In the genomic region with DNA sequence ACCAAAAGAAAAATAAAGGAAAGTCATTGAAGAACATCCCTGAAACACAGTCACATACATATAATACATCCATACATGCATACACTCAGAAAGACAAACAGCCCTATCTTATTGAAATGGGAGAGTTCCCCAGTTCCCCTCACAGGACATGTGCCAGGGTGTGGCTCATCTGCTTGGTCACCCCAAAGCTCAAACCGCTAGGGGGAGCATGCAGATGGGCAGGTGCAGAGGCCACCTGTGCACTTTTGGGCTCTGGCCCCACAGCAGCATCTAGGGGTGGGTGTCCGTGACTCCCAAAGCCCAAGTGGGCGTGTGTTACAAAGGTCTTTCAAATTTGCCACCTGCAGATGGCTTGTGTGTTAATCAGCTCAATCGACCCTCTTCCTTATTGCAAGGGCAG, we compare ENCODE assay signal across 9 cellular contexts.
DNase-seq lines count a peak whose midpoint lies in the region; ATAC-seq and TF ChIP-seq lines count a peak whose summit lies in the region.
"Had no signal": no experiment of that assay in that cellular context is flagged by ENCODE, and none has a peak within 500 bp of the region (broad histone marks: within the 10 kb centered on the region; RNA-seq: fewer than 3 reads in every experiment).

No MANE protein-coding gene starts in this region.

- H3K79me1 ChIP-seq in mesendoderm (ENCODE audit: low read length): no peaks in the 10 kb centered on the region

- intact Hi-C loops in uterus (cut with DNase I; ENCODE audit: low total_unique reads) (no loop called here), Right ventricle myocardium superior (cut with DNase I) (no loop called here)

- no peaks in the 10 kb centered on the region for H3K36me3 ChIP-seq in mesendoderm (ENCODE audit: control insufficient read depth, insufficient read depth, low read length)
- H3K36me3 ChIP-seq in uterus: no peaks in the 10 kb centered on the region

- no peaks in the 10 kb centered on the region for H3K79me2 ChIP-seq in mesendoderm (ENCODE audit: control insufficient read depth, insufficient read depth, low read length)

- TF ChIP-seq CTCF in GM10266 (IDR thresholded peaks at IDR 0.05; ENCODE audit: control insufficient read depth, insufficient read depth, low read depth, missing control alignments): peak; percentile 53
- no peak for TF ChIP-seq CTCF in uterus (IDR thresholded peaks at IDR 0.05)
- no peak for TF ChIP-seq CTCF in coronary artery (IDR thresholded peaks at IDR 0.05)

- no peak overlapping the region for H3K4me2 ChIP-seq in mesendoderm (ENCODE audit: low read length)

- no CpG with 5 or more reads among the region's 4 CpGs for WGBS in mesendoderm (ENCODE audit: extremely low coverage, insufficient coverage, low lambda C conversion rate)

- H3K9me3 ChIP-seq in uterus: no peaks in the 10 kb centered on the region

- H3K36me3 Mint-ChIP-seq in activated T-cell treated with anti-CD3 and anti-CD28 coated beads, Interleukin-2, amount 50 U/mL, for 4 hours (ENCODE audit: insufficient read depth): no peaks in the 10 kb centered on the region
- H3K36me3 Mint-ChIP-seq: activated naive CD4-positive, alpha-beta T cell treated with anti-CD3 and anti-CD28 coated beads, Interleukin-2, amount 50 U/mL, for 24 hours had no signal

- H2AK5ac ChIP-seq in mesendoderm (ENCODE audit: low read length): no peak overlapping the region

- H3K27ac ChIP-seq in mesendoderm (ENCODE audit: low read depth, low read length) (no peak overlapping the region), uterus (no peak overlapping the region), coronary artery (no peak overlapping the region)

- H2BK5ac ChIP-seq in mesendoderm (ENCODE audit: low read length): no peak overlapping the region

- H3K27me3 ChIP-seq in mesendoderm (ENCODE audit: insufficient read depth, low read length, poor library complexity): no peaks in the 10 kb centered on the region
- no peaks in the 10 kb centered on the region for H3K27me3 ChIP-seq in uterus

- H3K9me3 Mint-ChIP-seq in activated T-cell treated with anti-CD3 and anti-CD28 coated beads, Interleukin-2, amount 50 U/mL, for 4 hours: no peaks in the 10 kb centered on the region
- H3K9me3 Mint-ChIP-seq: activated naive CD4-positive, alpha-beta T cell treated with anti-CD3 and anti-CD28 coated beads, Interleukin-2, amount 50 U/mL, for 24 hours had no signal

- H3K4ac ChIP-seq in mesendoderm (ENCODE audit: low read depth, low read length): no peak overlapping the region

- H3K18ac ChIP-seq in mesendoderm (ENCODE audit: low read length): no peak overlapping the region

- H3K23ac ChIP-seq in mesendoderm (ENCODE audit: low read length): no peak overlapping the region

- H3K4me3 ChIP-seq in mesendoderm (ENCODE audit: low read length): no peak overlapping the region
- H3K4me3 ChIP-seq in uterus: no peak overlapping the region
- no peak overlapping the region for H3K4me3 ChIP-seq in coronary artery

- H4K5ac ChIP-seq in mesendoderm (ENCODE audit: low read length): no peak overlapping the region

- no peak overlapping the region for H3K4me3 Mint-ChIP-seq in activated T-cell treated with anti-CD3 and anti-CD28 coated beads, Interleukin-2, amount 50 U/mL, for 4 hours
- H3K4me3 Mint-ChIP-seq: activated naive CD4-positive, alpha-beta T cell treated with anti-CD3 and anti-CD28 coated beads, Interleukin-2, amount 50 U/mL, for 24 hours had no signal

- peaks cover 5% of the 10 kb centered on the region for H3K4me1 Mint-ChIP-seq in activated T-cell treated with anti-CD3 and anti-CD28 coated beads, Interleukin-2, amount 50 U/mL, for 4 hours (ENCODE audit: low read depth)
- H3K4me1 Mint-ChIP-seq: activated naive CD4-positive, alpha-beta T cell treated with anti-CD3 and anti-CD28 coated beads, Interleukin-2, amount 50 U/mL, for 24 hours had no signal

- H3K27me3 Mint-ChIP-seq in activated T-cell treated with anti-CD3 and anti-CD28 coated beads, Interleukin-2, amount 50 U/mL, for 4 hours (ENCODE audit: low read depth): no peaks in the 10 kb centered on the region
- H3K27me3 Mint-ChIP-seq: activated naive CD4-positive, alpha-beta T cell treated with anti-CD3 and anti-CD28 coated beads, Interleukin-2, amount 50 U/mL, for 24 hours had no signal

- DNase-seq in GM10266 (ENCODE audit: extremely low spot score) (no peak), mesendoderm (peak; percentile 34), uterus (no peak), coronary artery (ENCODE audit: low spot score) (no peak), Right ventricle myocardium superior (no peak)
- DNase-seq in activated T-cell treated with anti-CD3 and anti-CD28 coated beads, Interleukin-2, amount 50 U/mL, for 4 hours: peak; percentile 20

- no peak overlapping the region for H2BK120ac ChIP-seq in mesendoderm (ENCODE audit: low read depth, low read length)

- no peak overlapping the region for H3K9ac ChIP-seq in mesendoderm (ENCODE audit: low read length)

- TF ChIP-seq POLR2A in uterus (IDR thresholded peaks at IDR 0.05) (no peak), GM18505 (IDR thresholded peaks at IDR 0.05; ENCODE audit: borderline replicate concordance, extremely low read depth, insufficient read depth, insufficient read length) (no peak)

- ATAC-seq in HG02642 (IDR thresholded peaks at IDR 0.05; ENCODE audit: poor library complexity, unreplicated experiment) (peak; percentile 80), GM18505 (IDR thresholded peaks at IDR 0.05; ENCODE audit: unreplicated experiment) (no peak), Right ventricle myocardium superior (ENCODE audit: poor library complexity) (no peak)
- ATAC-seq in activated T-cell treated with anti-CD3 and anti-CD28 coated beads, Interleukin-2, amount 50 U/mL, for 4 hours: peak in 1 of 2 donors; percentile 51

- no peak overlapping the region for H3K56ac ChIP-seq in mesendoderm (ENCODE audit: low read length)

- H4K8ac ChIP-seq in mesendoderm (ENCODE audit: low read depth, low read length): no peak overlapping the region

- H3K4me1 ChIP-seq in mesendoderm (ENCODE audit: control insufficient read depth, low read depth, low read length) (no peaks in the 10 kb centered on the region), uterus (no peaks in the 10 kb centered on the region)

- no peak overlapping the region for H2BK15ac ChIP-seq in mesendoderm (replicated peaks; ENCODE audit: low read depth)

Comparison
In these comparisons a context has a peak if more than half of its experiments do, and no peak if none do; other contexts are left out.
1. DNase-seq: peak in activated T-cell treated with anti-CD3 and anti-CD28 coated beads, Interleukin-2, amount 50 U/mL, for 4 hours (single experiment) and mesendoderm (single experiment); none in GM10266 (single experiment), uterus (0 of 2), coronary artery (single experiment) and Right ventricle myocardium superior (single experiment).